Comparison of ENCODE assay signal across 1 cellular context in genomic region chr2:199955339-199956061, GRCh38.
TF ChIP-seq lines count a peak whose summit lies in the region.

Gene MAIP1 (plus strand): TSS chr2:199955582. CDS start chr2:199955799, 217 bp downstream.
Gene TYW5 (minus strand): TSS chr2:199955491. CDS start chr2:199955470, 21 bp downstream.

TF ChIP-seq in HepG2, 621 proteins besides CTCF, POLR2A, EP300 and RAD21 (continued from another document and continues in another):
- peak; percentile 37; the same call in 1 of the 2 replicates for TF ChIP-seq ZBTB43 (CRISPR knock-in tag; conservative IDR thresholded peaks at IDR 0.05)
- TF ChIP-seq, protein P1, sequence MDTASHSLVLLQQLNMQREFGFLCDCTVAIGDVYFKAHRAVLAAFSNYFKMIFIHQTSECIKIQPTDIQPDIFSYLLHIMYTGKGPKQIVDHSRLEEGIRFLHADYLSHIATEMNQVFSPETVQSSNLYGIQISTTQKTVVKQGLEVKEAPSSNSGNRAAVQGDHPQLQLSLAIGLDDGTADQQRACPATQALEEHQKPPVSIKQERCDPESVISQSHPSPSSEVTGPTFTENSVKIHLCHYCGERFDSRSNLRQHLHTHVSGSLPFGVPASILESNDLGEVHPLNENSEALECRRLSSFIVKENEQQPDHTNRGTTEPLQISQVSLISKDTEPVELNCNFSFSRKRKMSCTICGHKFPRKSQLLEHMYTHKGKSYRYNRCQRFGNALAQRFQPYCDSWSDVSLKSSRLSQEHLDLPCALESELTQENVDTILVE (CRISPR knock-in tag; IDR thresholded peaks at IDR 0.05): peak; percentile 91
- TF ChIP-seq ZNF460 (CRISPR knock-in tag; IDR thresholded peaks at IDR 0.05; ENCODE audit: borderline replicate concordance): peak; percentile 72; the same call in 1 of the 2 replicates
- peak; percentile 76 for TF ChIP-seq MED13 (CRISPR knock-in tag; IDR thresholded peaks at IDR 0.05)
- peak; percentile 97 for TF ChIP-seq ZNF607 (CRISPR knock-in tag; IDR thresholded peaks at IDR 0.05; ENCODE audit: borderline replicate concordance)
- TF ChIP-seq PLRG1 (conservative IDR thresholded peaks at IDR 0.05): no peak
- TF ChIP-seq ADNP (CRISPR knock-in tag; IDR thresholded peaks at IDR 0.05): no peak; the same call in 1 of the 2 replicates
- peak; percentile 55; the same call in 1 of the 2 replicates for TF ChIP-seq ZNF660 (CRISPR knock-in tag; IDR thresholded peaks at IDR 0.05; ENCODE audit: borderline replicate concordance, low read depth)
- peak; percentile 23; the same call in 1 of the 2 replicates for TF ChIP-seq KLF11 (CRISPR knock-in tag; IDR thresholded peaks at IDR 0.05)
- TF ChIP-seq ZBTB1 (CRISPR knock-in tag; IDR thresholded peaks at IDR 0.05; ENCODE audit: borderline replicate concordance): no peak
- peak; percentile 93 for TF ChIP-seq ZNF781 (CRISPR knock-in tag; IDR thresholded peaks at IDR 0.05; ENCODE audit: borderline replicate concordance, not compliant biosample characterization)
- peak; percentile 72; the same call in 1 of the 2 replicates for TF ChIP-seq ZBTB10 (CRISPR knock-in tag; IDR thresholded peaks at IDR 0.05; ENCODE audit: borderline replicate concordance)
- no peak; the same call in 1 of the 2 replicates for TF ChIP-seq ATF5 (CRISPR knock-in tag; IDR thresholded peaks at IDR 0.05; ENCODE audit: low read depth)
- TF ChIP-seq HMGA1 (CRISPR knock-in tag; conservative IDR thresholded peaks at IDR 0.05): no peak
- TF ChIP-seq MIER2 (CRISPR knock-in tag; IDR thresholded peaks at IDR 0.05): 0 out of 2 replicates have a peak, but pooled peaks have one; percentile 48
- TF ChIP-seq ZNF766 (CRISPR knock-in tag; IDR thresholded peaks at IDR 0.05; ENCODE audit: borderline replicate concordance): no peak; the same call in none of the 2 replicates
- peak; percentile 98 for TF ChIP-seq ZNF501 (CRISPR knock-in tag; IDR thresholded peaks at IDR 0.05)
- TF ChIP-seq, protein P2, sequence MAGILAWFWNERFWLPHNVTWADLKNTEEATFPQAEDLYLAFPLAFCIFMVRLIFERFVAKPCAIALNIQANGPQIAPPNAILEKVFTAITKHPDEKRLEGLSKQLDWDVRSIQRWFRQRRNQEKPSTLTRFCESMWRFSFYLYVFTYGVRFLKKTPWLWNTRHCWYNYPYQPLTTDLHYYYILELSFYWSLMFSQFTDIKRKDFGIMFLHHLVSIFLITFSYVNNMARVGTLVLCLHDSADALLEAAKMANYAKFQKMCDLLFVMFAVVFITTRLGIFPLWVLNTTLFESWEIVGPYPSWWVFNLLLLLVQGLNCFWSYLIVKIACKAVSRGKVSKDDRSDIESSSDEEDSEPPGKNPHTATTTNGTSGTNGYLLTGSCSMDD (CRISPR knock-in tag; IDR thresholded peaks at IDR 0.05): no peak
- TF ChIP-seq ZNF720 (CRISPR knock-in tag; IDR thresholded peaks at IDR 0.05): no peak; the same call in 1 of the 2 replicates
- 0 out of 2 replicates have a peak, but pooled peaks have one; percentile 85 for TF ChIP-seq HOMEZ (CRISPR knock-in tag; IDR thresholded peaks at IDR 0.05; ENCODE audit: low read depth)
- peak; percentile 87 for TF ChIP-seq CAMTA2 (CRISPR knock-in tag; IDR thresholded peaks at IDR 0.05; ENCODE audit: borderline replicate concordance)
- TF ChIP-seq KDM6A (CRISPR knock-in tag; IDR thresholded peaks at IDR 0.05; ENCODE audit: low read depth): no peak
- TF ChIP-seq ZFP37 (CRISPR knock-in tag; IDR thresholded peaks at IDR 0.05; ENCODE audit: borderline replicate concordance): no peak
- no peak for TF ChIP-seq RAD51 (IDR thresholded peaks at IDR 0.05; ENCODE audit: borderline replicate concordance)
- TF ChIP-seq ZNF691 (CRISPR knock-in tag; IDR thresholded peaks at IDR 0.05; ENCODE audit: borderline replicate concordance, low read depth): peak; percentile 76
- TF ChIP-seq RARG (CRISPR knock-in tag; IDR thresholded peaks at IDR 0.05; ENCODE audit: low read depth): no peak
- TF ChIP-seq ZNF770 (CRISPR knock-in tag; IDR thresholded peaks at IDR 0.05): peak; percentile 92
- TF ChIP-seq ZNF180 (CRISPR knock-in tag; IDR thresholded peaks at IDR 0.05; ENCODE audit: borderline replicate concordance, low read depth): 0 out of 2 replicates have a peak, but pooled peaks have one; percentile 63
- TF ChIP-seq POGK (CRISPR knock-in tag; conservative IDR thresholded peaks at IDR 0.05): peak; percentile 96
- TF ChIP-seq ZNF503 (CRISPR knock-in tag; IDR thresholded peaks at IDR 0.05): peak; percentile 72; the same call in 1 of the 2 replicates
- peak; percentile 86 for TF ChIP-seq ZNF337 (CRISPR knock-in tag; IDR thresholded peaks at IDR 0.05; ENCODE audit: borderline replicate concordance, low read depth)
- peak; percentile 96 for TF ChIP-seq MTERF4 (CRISPR knock-in tag; IDR thresholded peaks at IDR 0.05)
- TF ChIP-seq KDM1A (CRISPR knock-in tag; IDR thresholded peaks at IDR 0.05): no peak
- TF ChIP-seq ZNF121 (CRISPR knock-in tag; IDR thresholded peaks at IDR 0.05): peak; percentile 82
- TF ChIP-seq HNRNPLL (IDR thresholded peaks at IDR 0.05; ENCODE audit: low read depth, low read length, poor library complexity, severe bottlenecking): peak; percentile 87
- peak; percentile 84 for TF ChIP-seq ZMYM2 (CRISPR knock-in tag; IDR thresholded peaks at IDR 0.05)
- TF ChIP-seq SSRP1 (CRISPR knock-in tag; IDR thresholded peaks at IDR 0.05): no peak
- TF ChIP-seq, protein P3, sequence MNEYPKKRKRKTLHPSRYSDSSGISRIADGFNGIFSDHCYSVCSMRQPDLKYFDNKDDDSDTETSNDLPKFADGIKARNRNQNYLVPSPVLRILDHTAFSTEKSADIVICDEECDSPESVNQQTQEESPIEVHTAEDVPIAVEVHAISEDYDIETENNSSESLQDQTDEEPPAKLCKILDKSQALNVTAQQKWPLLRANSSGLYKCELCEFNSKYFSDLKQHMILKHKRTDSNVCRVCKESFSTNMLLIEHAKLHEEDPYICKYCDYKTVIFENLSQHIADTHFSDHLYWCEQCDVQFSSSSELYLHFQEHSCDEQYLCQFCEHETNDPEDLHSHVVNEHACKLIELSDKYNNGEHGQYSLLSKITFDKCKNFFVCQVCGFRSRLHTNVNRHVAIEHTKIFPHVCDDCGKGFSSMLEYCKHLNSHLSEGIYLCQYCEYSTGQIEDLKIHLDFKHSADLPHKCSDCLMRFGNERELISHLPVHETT (CRISPR knock-in tag; conservative IDR thresholded peaks at IDR 0.05): peak; percentile 94
- peak; percentile 72; the same call in 1 of the 2 replicates for TF ChIP-seq ZNF580 (CRISPR knock-in tag; IDR thresholded peaks at IDR 0.05; ENCODE audit: borderline replicate concordance, low read depth)
